Comparison of ENCODE assay signal across 3 cellular contexts in genomic region chr7:27202018-27202740, GRCh38.
TF ChIP-seq lines count a peak whose summit lies in the region.

No MANE protein-coding gene starts in this region.

TF ChIP-seq in HepG2, 621 proteins besides CTCF, POLR2A, EP300 and RAD21:
- TF ChIP-seq SMAD9 (CRISPR knock-in tag; IDR thresholded peaks at IDR 0.05) = no peak
- TF ChIP-seq MAFG (CRISPR knock-in tag; IDR thresholded peaks at IDR 0.05) = no peak
- 0 out of 2 replicates have a peak, but pooled peaks have one; percentile 63 for TF ChIP-seq CBX2 (IDR thresholded peaks at IDR 0.05; ENCODE audit: low read depth, low read length)
- no peak for TF ChIP-seq CBX2 (CRISPR knock-in tag; IDR thresholded peaks at IDR 0.05; ENCODE audit: low read depth)
- TF ChIP-seq RNF2 (conservative IDR thresholded peaks at IDR 0.05; ENCODE audit: low read depth) = peak; percentile 81
- no peak for TF ChIP-seq MED1 (CRISPR knock-in tag; IDR thresholded peaks at IDR 0.05)
- TF ChIP-seq PCBP2 (optimal IDR thresholded peaks at IDR 0.05; ENCODE audit: low read depth, low read length, poor library complexity, severe bottlenecking) = no peak
- TF ChIP-seq SKI (IDR thresholded peaks at IDR 0.05; ENCODE audit: partially characterized antibody) = peak; percentile 75
- TF ChIP-seq ZNF720 (CRISPR knock-in tag; IDR thresholded peaks at IDR 0.05) = no peak
- no peak for TF ChIP-seq PHF21A (CRISPR knock-in tag; IDR thresholded peaks at IDR 0.05)
- no peak for TF ChIP-seq WIZ (CRISPR knock-in tag; IDR thresholded peaks at IDR 0.05)

TF ChIP-seq in SK-N-SH, 30 proteins besides CTCF, POLR2A, EP300 and RAD21:
- TF ChIP-seq ZBTB33 (IDR thresholded peaks at IDR 0.05; ENCODE audit: borderline replicate concordance, low read depth) (no peak), GABPA (IDR thresholded peaks at IDR 0.05; ENCODE audit: low read depth) (no peak), REST (IDR thresholded peaks at IDR 0.05; ENCODE audit: low read depth, low read length) (no peak), RXRA (IDR thresholded peaks at IDR 0.05; ENCODE audit: borderline replicate concordance, low read depth) (no peak), FOXJ3 (CRISPR knock-in tag; IDR thresholded peaks at IDR 0.05) (no peak), POLR2AphosphoS5 (IDR thresholded peaks at IDR 0.05; ENCODE audit: low read depth, low read length) (no peak), EZH2phosphoT487 (IDR thresholded peaks at IDR 0.05; ENCODE audit: borderline replicate concordance, low read depth) (no peak; the same call in 1 of the 2 replicates), CHD2 (IDR thresholded peaks at IDR 0.05; ENCODE audit: low read length, partially characterized antibody) (no peak), ELF1 (IDR thresholded peaks at IDR 0.05) (no peak), TEAD4 (IDR thresholded peaks at IDR 0.05; ENCODE audit: borderline replicate concordance, insufficient read depth) (no peak), JUND (IDR thresholded peaks at IDR 0.05) (no peak), MXI1 (IDR thresholded peaks at IDR 0.05; ENCODE audit: low read depth, low read length) (no peak), IRF3 (IDR thresholded peaks at IDR 0.05; ENCODE audit: low read depth, low read length) (no peak), YY1 (IDR thresholded peaks at IDR 0.05; ENCODE audit: low read depth) (no peak)

TF ChIP-seq in HEK293T, 16 proteins besides CTCF, POLR2A, EP300 and RAD21:
- no peak for TF ChIP-seq LEF1 (IDR thresholded peaks at IDR 0.05; ENCODE audit: borderline replicate concordance)
- no peak for TF ChIP-seq SP1 (IDR thresholded peaks at IDR 0.05)
- no peak for TF ChIP-seq CTBP1 (IDR thresholded peaks at IDR 0.05; ENCODE audit: borderline replicate concordance)
- TF ChIP-seq NFRKB (IDR thresholded peaks at IDR 0.05) = no peak
- TF ChIP-seq PKNOX1 (IDR thresholded peaks at IDR 0.05) = no peak
TF ChIP-seq in HEK293T: peak in this region for 0.
